In genomic region chr11:67732045-67732787, GRCh38 we compare ENCODE assay signal across 8 cellular contexts. TPM values are rescaled to one million over a fixed set of nuclear protein-coding genes. Genes with fewer than 3 reads are reported as not detected.
DNase-seq lines count a peak whose midpoint lies in the region; ATAC-seq and TF ChIP-seq lines count a peak whose summit lies in the region.

No MANE protein-coding gene starts in this region.

- H3K9me3 Mint-ChIP-seq in endothelial cell (ENCODE audit: unreplicated experiment): no peaks in the 10 kb centered on the region

- H3K9ac ChIP-seq in BLaER1: no peak overlapping the region
- H3K9ac ChIP-seq in colonic mucosa (ENCODE audit: low read depth in 2 of 2, low read length in 2 of 2): no peak overlapping the region

- H3K36me3 ChIP-seq in BLaER1 (no peaks in the 10 kb centered on the region), colonic mucosa (no peaks in the 10 kb centered on the region)

- no peak overlapping the region for H3K27ac Mint-ChIP-seq in endothelial cell (ENCODE audit: unreplicated experiment)

- H3K27me3 Mint-ChIP-seq in endothelial cell (ENCODE audit: unreplicated experiment): peaks cover 4% of the 10 kb centered on the region

- no peaks in the 10 kb centered on the region for H3K9me3 ChIP-seq in BLaER1
- no peaks in the 10 kb centered on the region for H3K9me3 ChIP-seq in colonic mucosa

- ATAC-seq in GM19395 (IDR thresholded peaks at IDR 0.05; ENCODE audit: unreplicated experiment): no peak

- peaks cover 5% of the 10 kb centered on the region for H3K4me1 Mint-ChIP-seq in endothelial cell (ENCODE audit: unreplicated experiment)

- H3K4me1 ChIP-seq in BLaER1: no peaks in the 10 kb centered on the region
- H3K4me1 ChIP-seq in colonic mucosa: no peaks in the 10 kb centered on the region

- H3K4me3 Mint-ChIP-seq in endothelial cell (ENCODE audit: unreplicated experiment): no peak overlapping the region

- TF ChIP-seq CTCF in endothelial cell (IDR thresholded peaks at IDR 0.05; ENCODE audit: unreplicated experiment) (no peak), colonic mucosa (IDR thresholded peaks at IDR 0.05) (no peak)

- H3K27ac ChIP-seq in BLaER1: no peak overlapping the region
- no peak overlapping the region for H3K27ac ChIP-seq in colonic mucosa

- CTCF ChIA-PET in HEK293T (lab: Yijun Ruan, JAX): no interaction called here

- POLR2A ChIA-PET in HEK293T (lab: Yijun Ruan, JAX): no interaction called here

- intact Hi-C loops in colonic mucosa (cut with DNase I): no loop called here

- DNase-seq in HEK293T (ENCODE audit: extremely low spot score): peak; percentile 46
- DNase-seq in activated CD4-positive, alpha-beta T cell treated with anti-CD3 and anti-CD28 coated beads for 4 hours: peak; percentile 12 to 19
- DNase-seq in endothelial cell (ENCODE audit: low spot score): peak; percentile 25
- peak; percentile 12 to 45 for DNase-seq in stimulated activated CD4-positive, alpha-beta T cell treated with anti-CD3 and anti-CD28 coated beads, Interleukin-1b, Interleukin-23, amount 100 ng/mL, for 4 hours (ENCODE audit: low read depth in 2 of 2)
- DNase-seq in colonic mucosa: no peak
- no peak for DNase-seq in cerebellar nuclear complex (lab: John Stamatoyannopoulos, UW)

- peak overlapping the region; percentile 20 for H3K4me2 ChIP-seq in BLaER1

- H3K4me3 ChIP-seq in BLaER1: peak overlapping the region; percentile 53
- H3K4me3 ChIP-seq in colonic mucosa: no peak overlapping the region

- H3K36me3 Mint-ChIP-seq in endothelial cell (ENCODE audit: low read depth, unreplicated experiment): no peaks in the 10 kb centered on the region

- H3K27me3 ChIP-seq in BLaER1: no peaks in the 10 kb centered on the region
- no peaks in the 10 kb centered on the region for H3K27me3 ChIP-seq in colonic mucosa

- no peaks in the 10 kb centered on the region for H4K20me1 ChIP-seq in BLaER1

TF ChIP-seq in HEK293T, 16 proteins besides CTCF, POLR2A, EP300 and RAD21:
- TF ChIP-seq ZNF384 (IDR thresholded peaks at IDR 0.05): no peak
- no peak for TF ChIP-seq SP1 (IDR thresholded peaks at IDR 0.05)
- no peak for TF ChIP-seq SUZ12 (IDR thresholded peaks at IDR 0.05)
- TF ChIP-seq ARNT (IDR thresholded peaks at IDR 0.05): no peak
- no peak for TF ChIP-seq NFRKB (IDR thresholded peaks at IDR 0.05)

RNA-seq across cellular contexts. Expression of gene ALDH3B2, which starts 57.8 kb away (rescaled TPM):
- total RNA-seq in endothelial cell (ENCODE audit: unreplicated experiment) (0.72 TPM), colonic mucosa (under 1 TPM; 0.08 to 0.89 TPM)

Comparison
In these comparisons a context has a peak if more than half of its experiments do, and no peak if none do; other contexts are left out.
1. DNase-seq: peak in HEK293T (single experiment), activated CD4-positive, alpha-beta T cell treated with anti-CD3 and anti-CD28 coated beads for 4 hours (2 of 2), endothelial cell (single experiment) and stimulated activated CD4-positive, alpha-beta T cell treated with anti-CD3 and anti-CD28 coated beads, Interleukin-1b, Interleukin-23, amount 100 ng/mL, for 4 hours (2 of 2); none in colonic mucosa (single experiment) and cerebellar nuclear complex (0 of 2).